Comparison of ENCODE assay signal across 1 cellular context in the genomic region with DNA sequence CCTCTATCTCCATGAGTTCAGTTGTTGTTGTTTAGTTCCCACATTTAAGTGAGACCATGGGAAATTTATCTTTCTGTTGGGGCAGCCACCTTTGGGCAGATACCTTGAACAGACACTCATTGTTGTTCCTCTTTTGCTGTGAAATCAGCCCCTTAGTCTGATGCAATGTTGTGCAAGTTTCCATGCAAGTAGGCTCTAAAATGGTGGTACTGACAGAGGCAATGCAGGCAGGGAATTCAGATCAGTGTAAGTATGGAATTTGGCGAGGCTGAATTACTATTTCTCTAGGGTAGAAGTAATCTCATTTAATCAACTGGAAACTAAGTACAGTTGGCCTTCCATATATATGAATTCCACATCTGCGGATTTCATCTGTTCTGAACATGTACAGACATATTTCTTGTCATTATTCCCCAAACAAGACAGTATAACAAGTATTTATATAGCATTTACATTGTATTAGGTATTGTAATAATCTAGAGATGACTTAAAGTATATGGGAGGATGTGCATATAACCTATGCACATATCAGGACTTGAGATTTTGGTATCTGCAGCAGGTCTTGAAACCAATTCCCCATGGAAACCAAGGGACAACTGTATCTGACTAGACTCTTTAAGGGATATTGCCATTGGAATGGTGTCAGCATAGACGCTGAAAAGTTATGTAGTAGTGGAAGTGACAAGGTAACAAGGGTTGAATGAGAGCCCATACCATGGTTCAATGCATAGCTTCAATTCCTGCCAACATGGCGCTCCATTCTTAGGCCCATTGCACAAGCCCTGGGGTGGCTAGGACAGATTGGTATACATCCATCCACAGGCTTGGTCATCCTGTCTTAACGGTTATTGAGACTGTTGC.
TF ChIP-seq lines count a peak whose summit lies in the region.

No MANE protein-coding gene starts in this region.

TF ChIP-seq in HepG2, 621 proteins besides CTCF, POLR2A, EP300 and RAD21:
- TF ChIP-seq ZFP41 (CRISPR knock-in tag; IDR thresholded peaks at IDR 0.05; ENCODE audit: borderline replicate concordance), result no peak
- TF ChIP-seq CEBPB (IDR thresholded peaks at IDR 0.05; ENCODE audit: borderline replicate concordance, low read depth, low read length), result peak; percentile 31; the same call in 1 of the 2 replicates
- TF ChIP-seq, protein P1, sequence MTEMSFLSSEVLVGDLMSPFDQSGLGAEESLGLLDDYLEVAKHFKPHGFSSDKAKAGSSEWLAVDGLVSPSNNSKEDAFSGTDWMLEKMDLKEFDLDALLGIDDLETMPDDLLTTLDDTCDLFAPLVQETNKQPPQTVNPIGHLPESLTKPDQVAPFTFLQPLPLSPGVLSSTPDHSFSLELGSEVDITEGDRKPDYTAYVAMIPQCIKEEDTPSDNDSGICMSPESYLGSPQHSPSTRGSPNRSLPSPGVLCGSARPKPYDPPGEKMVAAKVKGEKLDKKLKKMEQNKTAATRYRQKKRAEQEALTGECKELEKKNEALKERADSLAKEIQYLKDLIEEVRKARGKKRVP (CRISPR knock-in tag; IDR thresholded peaks at IDR 0.05), result peak in 1 of 2 experiments; percentile 80; a peak in 2 of 4 replicates
